ENCODE assay signal across 1 cellular context in the genomic region with DNA sequence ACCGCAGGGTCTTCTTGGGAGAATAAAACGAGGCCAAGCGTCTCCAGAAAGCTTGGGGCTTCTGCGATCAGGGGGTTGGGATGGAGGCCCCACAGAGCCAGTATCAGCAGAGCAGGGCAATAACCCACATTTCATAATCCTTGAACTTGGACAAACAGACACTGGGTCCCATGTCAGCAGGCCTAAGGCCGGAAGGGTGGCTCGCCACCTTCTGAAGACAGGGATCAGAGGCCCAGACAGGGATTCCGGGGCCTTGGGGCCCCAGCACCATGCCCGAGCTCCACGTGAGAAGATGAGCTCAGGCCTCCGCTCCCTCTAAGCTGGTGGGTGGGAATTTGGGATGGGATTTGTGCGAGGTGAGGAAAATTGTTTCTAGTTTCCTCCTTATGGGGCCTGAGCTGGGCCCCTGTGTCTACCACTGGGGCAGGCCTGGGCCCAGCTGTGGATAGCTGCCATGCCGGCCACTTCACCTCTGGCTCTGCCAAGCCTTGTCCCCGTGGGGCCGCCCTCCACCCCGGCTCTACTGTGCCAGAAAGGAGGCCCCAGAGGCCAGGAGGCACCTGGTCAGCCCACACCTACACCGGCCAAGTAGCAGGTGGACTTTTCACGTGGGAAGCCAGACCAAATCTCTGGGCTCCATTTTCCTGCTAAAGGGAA.
TF ChIP-seq lines count a peak whose summit lies in the region.

No MANE protein-coding gene starts in this region.

TF ChIP-seq in HepG2, 621 proteins besides CTCF, POLR2A, EP300 and RAD21 (continues in another document):
- TF ChIP-seq, protein P1, sequence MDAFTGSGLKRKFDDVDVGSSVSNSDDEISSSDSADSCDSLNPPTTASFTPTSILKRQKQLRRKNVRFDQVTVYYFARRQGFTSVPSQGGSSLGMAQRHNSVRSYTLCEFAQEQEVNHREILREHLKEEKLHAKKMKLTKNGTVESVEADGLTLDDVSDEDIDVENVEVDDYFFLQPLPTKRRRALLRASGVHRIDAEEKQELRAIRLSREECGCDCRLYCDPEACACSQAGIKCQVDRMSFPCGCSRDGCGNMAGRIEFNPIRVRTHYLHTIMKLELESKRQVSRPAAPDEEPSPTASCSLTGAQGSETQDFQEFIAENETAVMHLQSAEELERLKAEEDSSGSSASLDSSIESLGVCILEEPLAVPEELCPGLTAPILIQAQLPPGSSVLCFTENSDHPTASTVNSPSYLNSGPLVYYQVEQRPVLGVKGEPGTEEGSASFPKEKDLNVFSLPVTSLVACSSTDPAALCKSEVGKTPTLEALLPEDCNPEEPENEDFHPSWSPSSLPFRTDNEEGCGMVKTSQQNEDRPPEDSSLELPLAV (CRISPR knock-in tag; conservative IDR thresholded peaks at IDR 0.05; ENCODE audit: low read depth): no peak
- TF ChIP-seq RFX3 (CRISPR knock-in tag; IDR thresholded peaks at IDR 0.05) (no peak), ARNTL (CRISPR knock-in tag; IDR thresholded peaks at IDR 0.05) (peak; percentile 68; the same call in 1 of the 2 replicates), TAF1 (CRISPR knock-in tag; IDR thresholded peaks at IDR 0.05) (0 out of 2 replicates have a peak, but pooled peaks have one; percentile 2), ZFX (CRISPR knock-in tag; IDR thresholded peaks at IDR 0.05; ENCODE audit: low read depth) (peak; percentile 53), MED1 (CRISPR knock-in tag; IDR thresholded peaks at IDR 0.05) (peak; percentile 40; the same call in 1 of the 2 replicates), GABPB1 (CRISPR knock-in tag; IDR thresholded peaks at IDR 0.05) (0 out of 2 replicates have a peak, but pooled peaks have one; percentile 8), NR2F6 (IDR thresholded peaks at IDR 0.05) (peak; percentile 10; the same call in 1 of the 2 replicates), NR2F6 (CRISPR knock-in tag; IDR thresholded peaks at IDR 0.05) (no peak; the same call in 1 of the 2 replicates), ZNF737 (CRISPR knock-in tag; IDR thresholded peaks at IDR 0.05; ENCODE audit: borderline replicate concordance) (no peak), REPIN1 (CRISPR knock-in tag; IDR thresholded peaks at IDR 0.05; ENCODE audit: borderline replicate concordance, low read depth) (0 out of 2 replicates have a peak, but pooled peaks have one; percentile 32), GATAD2A (CRISPR knock-in tag; IDR thresholded peaks at IDR 0.05) (peak; percentile 61; the same call in 1 of the 2 replicates), ZBTB8A (CRISPR knock-in tag; IDR thresholded peaks at IDR 0.05; ENCODE audit: borderline replicate concordance, low read depth) (no peak), ETV5 (CRISPR knock-in tag; IDR thresholded peaks at IDR 0.05; ENCODE audit: borderline replicate concordance) (peak; percentile 84; the same call in 1 of the 2 replicates), HDAC2 (CRISPR knock-in tag; IDR thresholded peaks at IDR 0.05) (peak; percentile 43; the same call in 1 of the 2 replicates), TEAD3 (CRISPR knock-in tag; optimal IDR thresholded peaks at IDR 0.05; ENCODE audit: borderline replicate concordance) (peak; percentile 22), FOXP1 (IDR thresholded peaks at IDR 0.05) (no peak), FOXP1 (CRISPR knock-in tag; IDR thresholded peaks at IDR 0.05) (peak; percentile 25; the same call in 1 of the 2 replicates), ZFY (CRISPR knock-in tag; IDR thresholded peaks at IDR 0.05) (peak; percentile 49; the same call in 1 of the 2 replicates), HNF4G (IDR thresholded peaks at IDR 0.05; ENCODE audit: borderline replicate concordance, low read depth, low read length) (peak; percentile 31; the same call in 1 of the 2 replicates), HNF4G (CRISPR knock-in tag; IDR thresholded peaks at IDR 0.05; ENCODE audit: borderline replicate concordance, low read depth) (no peak), ZNF792 (CRISPR knock-in tag; IDR thresholded peaks at IDR 0.05) (0 out of 2 replicates have a peak, but pooled peaks have one; percentile 18), HOXA3 (CRISPR knock-in tag; IDR thresholded peaks at IDR 0.05) (peak; percentile 52; the same call in 1 of the 2 replicates)
- TF ChIP-seq, protein P2, sequence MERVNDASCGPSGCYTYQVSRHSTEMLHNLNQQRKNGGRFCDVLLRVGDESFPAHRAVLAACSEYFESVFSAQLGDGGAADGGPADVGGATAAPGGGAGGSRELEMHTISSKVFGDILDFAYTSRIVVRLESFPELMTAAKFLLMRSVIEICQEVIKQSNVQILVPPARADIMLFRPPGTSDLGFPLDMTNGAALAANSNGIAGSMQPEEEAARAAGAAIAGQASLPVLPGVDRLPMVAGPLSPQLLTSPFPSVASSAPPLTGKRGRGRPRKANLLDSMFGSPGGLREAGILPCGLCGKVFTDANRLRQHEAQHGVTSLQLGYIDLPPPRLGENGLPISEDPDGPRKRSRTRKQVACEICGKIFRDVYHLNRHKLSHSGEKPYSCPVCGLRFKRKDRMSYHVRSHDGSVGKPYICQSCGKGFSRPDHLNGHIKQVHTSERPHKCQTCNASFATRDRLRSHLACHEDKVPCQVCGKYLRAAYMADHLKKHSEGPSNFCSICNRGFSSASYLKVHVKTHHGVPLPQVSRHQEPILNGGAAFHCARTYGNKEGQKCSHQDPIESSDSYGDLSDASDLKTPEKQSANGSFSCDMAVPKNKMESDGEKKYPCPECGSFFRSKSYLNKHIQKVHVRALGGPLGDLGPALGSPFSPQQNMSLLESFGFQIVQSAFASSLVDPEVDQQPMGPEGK (CRISPR knock-in tag; IDR thresholded peaks at IDR 0.05): peak; percentile 46; the same call in 1 of the 2 replicates
- TF ChIP-seq, protein P3, sequence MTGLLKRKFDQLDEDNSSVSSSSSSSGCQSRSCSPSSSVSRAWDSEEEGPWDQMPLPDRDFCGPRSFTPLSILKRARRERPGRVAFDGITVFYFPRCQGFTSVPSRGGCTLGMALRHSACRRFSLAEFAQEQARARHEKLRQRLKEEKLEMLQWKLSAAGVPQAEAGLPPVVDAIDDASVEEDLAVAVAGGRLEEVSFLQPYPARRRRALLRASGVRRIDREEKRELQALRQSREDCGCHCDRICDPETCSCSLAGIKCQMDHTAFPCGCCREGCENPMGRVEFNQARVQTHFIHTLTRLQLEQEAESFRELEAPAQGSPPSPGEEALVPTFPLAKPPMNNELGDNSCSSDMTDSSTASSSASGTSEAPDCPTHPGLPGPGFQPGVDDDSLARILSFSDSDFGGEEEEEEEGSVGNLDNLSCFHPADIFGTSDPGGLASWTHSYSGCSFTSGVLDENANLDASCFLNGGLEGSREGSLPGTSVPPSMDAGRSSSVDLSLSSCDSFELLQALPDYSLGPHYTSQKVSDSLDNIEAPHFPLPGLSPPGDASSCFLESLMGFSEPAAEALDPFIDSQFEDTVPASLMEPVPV (CRISPR knock-in tag; IDR thresholded peaks at IDR 0.05): 0 out of 2 replicates have a peak, but pooled peaks have one; percentile 26
- TF ChIP-seq, protein P4, sequence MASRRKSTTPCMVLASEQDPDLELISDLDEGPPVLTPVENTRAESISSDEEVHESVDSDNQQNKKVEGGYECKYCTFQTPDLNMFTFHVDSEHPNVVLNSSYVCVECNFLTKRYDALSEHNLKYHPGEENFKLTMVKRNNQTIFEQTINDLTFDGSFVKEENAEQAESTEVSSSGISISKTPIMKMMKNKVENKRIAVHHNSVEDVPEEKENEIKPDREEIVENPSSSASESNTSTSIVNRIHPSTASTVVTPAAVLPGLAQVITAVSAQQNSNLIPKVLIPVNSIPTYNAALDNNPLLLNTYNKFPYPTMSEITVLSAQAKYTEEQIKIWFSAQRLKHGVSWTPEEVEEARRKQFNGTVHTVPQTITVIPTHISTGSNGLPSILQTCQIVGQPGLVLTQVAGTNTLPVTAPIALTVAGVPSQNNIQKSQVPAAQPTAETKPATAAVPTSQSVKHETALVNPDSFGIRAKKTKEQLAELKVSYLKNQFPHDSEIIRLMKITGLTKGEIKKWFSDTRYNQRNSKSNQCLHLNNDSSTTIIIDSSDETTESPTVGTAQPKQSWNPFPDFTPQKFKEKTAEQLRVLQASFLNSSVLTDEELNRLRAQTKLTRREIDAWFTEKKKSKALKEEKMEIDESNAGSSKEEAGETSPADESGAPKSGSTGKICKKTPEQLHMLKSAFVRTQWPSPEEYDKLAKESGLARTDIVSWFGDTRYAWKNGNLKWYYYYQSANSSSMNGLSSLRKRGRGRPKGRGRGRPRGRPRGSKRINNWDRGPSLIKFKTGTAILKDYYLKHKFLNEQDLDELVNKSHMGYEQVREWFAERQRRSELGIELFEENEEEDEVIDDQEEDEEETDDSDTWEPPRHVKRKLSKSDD (CRISPR knock-in tag; IDR thresholded peaks at IDR 0.05; ENCODE audit: low read depth): no peak
- TF ChIP-seq, protein P5, sequence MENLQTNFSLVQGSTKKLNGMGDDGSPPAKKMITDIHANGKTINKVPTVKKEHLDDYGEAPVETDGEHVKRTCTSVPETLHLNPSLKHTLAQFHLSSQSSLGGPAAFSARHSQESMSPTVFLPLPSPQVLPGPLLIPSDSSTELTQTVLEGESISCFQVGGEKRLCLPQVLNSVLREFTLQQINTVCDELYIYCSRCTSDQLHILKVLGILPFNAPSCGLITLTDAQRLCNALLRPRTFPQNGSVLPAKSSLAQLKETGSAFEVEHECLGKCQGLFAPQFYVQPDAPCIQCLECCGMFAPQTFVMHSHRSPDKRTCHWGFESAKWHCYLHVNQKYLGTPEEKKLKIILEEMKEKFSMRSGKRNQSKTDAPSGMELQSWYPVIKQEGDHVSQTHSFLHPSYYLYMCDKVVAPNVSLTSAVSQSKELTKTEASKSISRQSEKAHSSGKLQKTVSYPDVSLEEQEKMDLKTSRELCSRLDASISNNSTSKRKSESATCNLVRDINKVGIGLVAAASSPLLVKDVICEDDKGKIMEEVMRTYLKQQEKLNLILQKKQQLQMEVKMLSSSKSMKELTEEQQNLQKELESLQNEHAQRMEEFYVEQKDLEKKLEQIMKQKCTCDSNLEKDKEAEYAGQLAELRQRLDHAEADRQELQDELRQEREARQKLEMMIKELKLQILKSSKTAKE (CRISPR knock-in tag; IDR thresholded peaks at IDR 0.05; ENCODE audit: borderline replicate concordance): peak; percentile 55; the same call in 1 of the 2 replicates
- TF ChIP-seq, protein P6, sequence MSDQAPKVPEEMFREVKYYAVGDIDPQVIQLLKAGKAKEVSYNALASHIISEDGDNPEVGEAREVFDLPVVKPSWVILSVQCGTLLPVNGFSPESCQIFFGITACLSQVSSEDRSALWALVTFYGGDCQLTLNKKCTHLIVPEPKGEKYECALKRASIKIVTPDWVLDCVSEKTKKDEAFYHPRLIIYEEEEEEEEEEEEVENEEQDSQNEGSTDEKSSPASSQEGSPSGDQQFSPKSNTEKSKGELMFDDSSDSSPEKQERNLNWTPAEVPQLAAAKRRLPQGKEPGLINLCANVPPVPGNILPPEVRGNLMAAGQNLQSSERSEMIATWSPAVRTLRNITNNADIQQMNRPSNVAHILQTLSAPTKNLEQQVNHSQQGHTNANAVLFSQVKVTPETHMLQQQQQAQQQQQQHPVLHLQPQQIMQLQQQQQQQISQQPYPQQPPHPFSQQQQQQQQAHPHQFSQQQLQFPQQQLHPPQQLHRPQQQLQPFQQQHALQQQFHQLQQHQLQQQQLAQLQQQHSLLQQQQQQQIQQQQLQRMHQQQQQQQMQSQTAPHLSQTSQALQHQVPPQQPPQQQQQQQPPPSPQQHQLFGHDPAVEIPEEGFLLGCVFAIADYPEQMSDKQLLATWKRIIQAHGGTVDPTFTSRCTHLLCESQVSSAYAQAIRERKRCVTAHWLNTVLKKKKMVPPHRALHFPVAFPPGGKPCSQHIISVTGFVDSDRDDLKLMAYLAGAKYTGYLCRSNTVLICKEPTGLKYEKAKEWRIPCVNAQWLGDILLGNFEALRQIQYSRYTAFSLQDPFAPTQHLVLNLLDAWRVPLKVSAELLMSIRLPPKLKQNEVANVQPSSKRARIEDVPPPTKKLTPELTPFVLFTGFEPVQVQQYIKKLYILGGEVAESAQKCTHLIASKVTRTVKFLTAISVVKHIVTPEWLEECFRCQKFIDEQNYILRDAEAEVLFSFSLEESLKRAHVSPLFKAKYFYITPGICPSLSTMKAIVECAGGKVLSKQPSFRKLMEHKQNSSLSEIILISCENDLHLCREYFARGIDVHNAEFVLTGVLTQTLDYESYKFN (CRISPR knock-in tag; conservative IDR thresholded peaks at IDR 0.05): peak; percentile 53; the same call in 1 of the 2 replicates
- TF ChIP-seq, protein P7, sequence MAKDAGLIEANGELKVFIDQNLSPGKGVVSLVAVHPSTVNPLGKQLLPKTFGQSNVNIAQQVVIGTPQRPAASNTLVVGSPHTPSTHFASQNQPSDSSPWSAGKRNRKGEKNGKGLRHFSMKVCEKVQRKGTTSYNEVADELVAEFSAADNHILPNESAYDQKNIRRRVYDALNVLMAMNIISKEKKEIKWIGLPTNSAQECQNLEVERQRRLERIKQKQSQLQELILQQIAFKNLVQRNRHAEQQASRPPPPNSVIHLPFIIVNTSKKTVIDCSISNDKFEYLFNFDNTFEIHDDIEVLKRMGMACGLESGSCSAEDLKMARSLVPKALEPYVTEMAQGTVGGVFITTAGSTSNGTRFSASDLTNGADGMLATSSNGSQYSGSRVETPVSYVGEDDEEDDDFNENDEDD (CRISPR knock-in tag; IDR thresholded peaks at IDR 0.05; ENCODE audit: borderline replicate concordance): peak; percentile 25; the same call in 1 of the 2 replicates
- TF ChIP-seq, protein P8, sequence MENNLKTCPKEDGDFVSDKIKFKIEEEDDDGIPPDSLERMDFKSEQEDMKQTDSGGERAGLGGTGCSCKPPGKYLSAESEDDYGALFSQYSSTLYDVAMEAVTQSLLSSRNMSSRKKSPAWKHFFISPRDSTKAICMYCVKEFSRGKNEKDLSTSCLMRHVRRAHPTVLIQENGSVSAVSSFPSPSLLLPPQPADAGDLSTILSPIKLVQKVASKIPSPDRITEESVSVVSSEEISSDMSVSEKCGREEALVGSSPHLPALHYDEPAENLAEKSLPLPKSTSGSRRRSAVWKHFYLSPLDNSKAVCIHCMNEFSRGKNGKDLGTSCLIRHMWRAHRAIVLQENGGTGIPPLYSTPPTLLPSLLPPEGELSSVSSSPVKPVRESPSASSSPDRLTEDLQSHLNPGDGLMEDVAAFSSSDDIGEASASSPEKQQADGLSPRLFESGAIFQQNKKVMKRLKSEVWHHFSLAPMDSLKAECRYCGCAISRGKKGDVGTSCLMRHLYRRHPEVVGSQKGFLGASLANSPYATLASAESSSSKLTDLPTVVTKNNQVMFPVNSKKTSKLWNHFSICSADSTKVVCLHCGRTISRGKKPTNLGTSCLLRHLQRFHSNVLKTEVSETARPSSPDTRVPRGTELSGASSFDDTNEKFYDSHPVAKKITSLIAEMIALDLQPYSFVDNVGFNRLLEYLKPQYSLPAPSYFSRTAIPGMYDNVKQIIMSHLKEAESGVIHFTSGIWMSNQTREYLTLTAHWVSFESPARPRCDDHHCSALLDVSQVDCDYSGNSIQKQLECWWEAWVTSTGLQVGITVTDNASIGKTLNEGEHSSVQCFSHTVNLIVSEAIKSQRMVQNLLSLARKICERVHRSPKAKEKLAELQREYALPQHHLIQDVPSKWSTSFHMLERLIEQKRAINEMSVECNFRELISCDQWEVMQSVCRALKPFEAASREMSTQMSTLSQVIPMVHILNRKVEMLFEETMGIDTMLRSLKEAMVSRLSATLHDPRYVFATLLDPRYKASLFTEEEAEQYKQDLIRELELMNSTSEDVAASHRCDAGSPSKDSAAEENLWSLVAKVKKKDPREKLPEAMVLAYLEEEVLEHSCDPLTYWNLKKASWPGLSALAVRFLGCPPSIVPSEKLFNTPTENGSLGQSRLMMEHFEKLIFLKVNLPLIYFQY (CRISPR knock-in tag; IDR thresholded peaks at IDR 0.05; ENCODE audit: borderline replicate concordance): 0 out of 2 replicates have a peak, but pooled peaks have one; percentile 23
- TF ChIP-seq, protein P9, sequence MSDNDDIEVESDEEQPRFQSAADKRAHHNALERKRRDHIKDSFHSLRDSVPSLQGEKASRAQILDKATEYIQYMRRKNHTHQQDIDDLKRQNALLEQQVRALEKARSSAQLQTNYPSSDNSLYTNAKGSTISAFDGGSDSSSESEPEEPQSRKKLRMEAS (IDR thresholded peaks at IDR 0.05): 0 out of 2 replicates have a peak, but pooled peaks have one; percentile 32
